In genomic region chr5:132500931-132501628, GRCh38 we compare ENCODE assay signal across 1 cellular context.
TF ChIP-seq lines count a peak whose summit lies in the region.

No MANE protein-coding gene starts in this region.

TF ChIP-seq in HepG2, 621 proteins besides CTCF, POLR2A, EP300 and RAD21 (continued from another document and continues in another):
- peak; percentile 81 for TF ChIP-seq AHDC1 (CRISPR knock-in tag; IDR thresholded peaks at IDR 0.05; ENCODE audit: borderline replicate concordance)
- TF ChIP-seq NCOR1 (IDR thresholded peaks at IDR 0.05; ENCODE audit: borderline replicate concordance, low read length) = peak; percentile 72
- TF ChIP-seq SMC3 (IDR thresholded peaks at IDR 0.05; ENCODE audit: low read length) = peak; percentile 91
- no peak for TF ChIP-seq GATAD1 (CRISPR knock-in tag; IDR thresholded peaks at IDR 0.05)
- peak; percentile 20; the same call in 1 of the 2 replicates for TF ChIP-seq ZNF768 (CRISPR knock-in tag; IDR thresholded peaks at IDR 0.05)
- peak; percentile 43; the same call in 1 of the 2 replicates for TF ChIP-seq DMAP1 (CRISPR knock-in tag; IDR thresholded peaks at IDR 0.05)
- no peak for TF ChIP-seq FOXA1 (IDR thresholded peaks at IDR 0.05)
- peak; percentile 89 for TF ChIP-seq FOXA1 (CRISPR knock-in tag; IDR thresholded peaks at IDR 0.05)
- peak; percentile 60; the same call in 1 of the 2 replicates for TF ChIP-seq ZNF430 (CRISPR knock-in tag; IDR thresholded peaks at IDR 0.05)
- TF ChIP-seq RERE (CRISPR knock-in tag; IDR thresholded peaks at IDR 0.05; ENCODE audit: low read depth) = 0 out of 2 replicates have a peak, but pooled peaks have one; percentile 67
- TF ChIP-seq GFI1 (CRISPR knock-in tag; IDR thresholded peaks at IDR 0.05; ENCODE audit: borderline replicate concordance) = 0 out of 2 replicates have a peak, but pooled peaks have one; percentile 29
- TF ChIP-seq ATF2 (CRISPR knock-in tag; IDR thresholded peaks at IDR 0.05) = peak; percentile 56; the same call in 1 of the 2 replicates
- no peak for TF ChIP-seq CREB1 (IDR thresholded peaks at IDR 0.05)
- TF ChIP-seq CREB1 (CRISPR knock-in tag; IDR thresholded peaks at IDR 0.05) = peak; percentile 19; the same call in 1 of the 2 replicates
- TF ChIP-seq YY1 (IDR thresholded peaks at IDR 0.05; ENCODE audit: insufficient read depth, insufficient replicate concordance, low read depth, low read length) = peak; percentile 13
- no peak for TF ChIP-seq ADNP (CRISPR knock-in tag; IDR thresholded peaks at IDR 0.05)
- TF ChIP-seq ZNF350 (CRISPR knock-in tag; IDR thresholded peaks at IDR 0.05; ENCODE audit: borderline replicate concordance, low read depth) = peak; percentile 56; the same call in 1 of the 2 replicates
- peak; percentile 72; the same call in 1 of the 2 replicates for TF ChIP-seq ZNF44 (CRISPR knock-in tag; IDR thresholded peaks at IDR 0.05)
- TF ChIP-seq THRA (CRISPR knock-in tag; IDR thresholded peaks at IDR 0.05; ENCODE audit: borderline replicate concordance) = peak; percentile 90
- peak; percentile 85 for TF ChIP-seq TARDBP (CRISPR knock-in tag; IDR thresholded peaks at IDR 0.05)
- peak; percentile 12 for TF ChIP-seq TBL1XR1 (IDR thresholded peaks at IDR 0.05; ENCODE audit: borderline replicate concordance, low read length, partially characterized antibody)
- no peak for TF ChIP-seq ETV6 (CRISPR knock-in tag; conservative IDR thresholded peaks at IDR 0.05)
- TF ChIP-seq ZSCAN5A (CRISPR knock-in tag; IDR thresholded peaks at IDR 0.05; ENCODE audit: borderline replicate concordance) = peak; percentile 28; the same call in 1 of the 2 replicates
- peak; percentile 89; the same call in 1 of the 2 replicates for TF ChIP-seq ZBTB34 (CRISPR knock-in tag; IDR thresholded peaks at IDR 0.05)
- 0 out of 2 replicates have a peak, but pooled peaks have one; percentile 32 for TF ChIP-seq ZMYM2 (CRISPR knock-in tag; IDR thresholded peaks at IDR 0.05)
- TF ChIP-seq GABPA (IDR thresholded peaks at IDR 0.05; ENCODE audit: low read depth, low read length) = no peak
- TF ChIP-seq GABPA (CRISPR knock-in tag; IDR thresholded peaks at IDR 0.05; ENCODE audit: low read depth) = peak; percentile 64; the same call in 1 of the 2 replicates
- peak; percentile 32; the same call in 1 of the 2 replicates for TF ChIP-seq SPEN (CRISPR knock-in tag; IDR thresholded peaks at IDR 0.05; ENCODE audit: low read depth)
- peak; percentile 65 for TF ChIP-seq ZNF687 (CRISPR knock-in tag; IDR thresholded peaks at IDR 0.05)
- TF ChIP-seq TFE3 (CRISPR knock-in tag; IDR thresholded peaks at IDR 0.05) = peak; percentile 21; the same call in 1 of the 2 replicates
